In genomic region chr1:67431869-67432578, GRCh38 we compare ENCODE assay signal across 8 cellular contexts. TPM values are rescaled to one million over a fixed set of nuclear protein-coding genes. Genes with fewer than 3 reads are reported as not detected.
DNase-seq lines count a peak whose midpoint lies in the region; ATAC-seq and TF ChIP-seq lines count a peak whose summit lies in the region.

No MANE protein-coding gene starts in this region.

- H3K4me3 ChIP-seq in HUES48 (ENCODE audit: low read depth, low read length) (peak overlapping the region; percentile 90), muscle layer of duodenum (ENCODE audit: low read depth in 1 of 2, low read length in 2 of 2) (peak overlapping the region; percentile 84 to 90), dorsolateral prefrontal cortex (peak overlapping the region in 5 of 59 donors; percentile 68 to 96 (median 91)), BE2C (ENCODE audit: low read depth, low read length) (no peak overlapping the region)

- H3K36me3 ChIP-seq in HUES48 (ENCODE audit: control insufficient read depth, insufficient read depth, low read length) = peaks cover 25% of the 10 kb centered on the region
- no peaks in the 10 kb centered on the region for H3K36me3 ChIP-seq in muscle layer of duodenum (ENCODE audit: control insufficient read depth in 1 of 2, insufficient read depth in 2 of 2, low read length in 2 of 2)
- H3K36me3 ChIP-seq in BE2C = peaks cover 17% of the 10 kb centered on the region

- POLR2A ChIA-PET in CD4-positive, alpha-beta T cell (lab: Charles Lee) = interaction anchor here (0.6 to 3.7 kb wide), 5 partner anchors 252 to 507 kb away, joined by 3 to 26 read pairs (median 4); partner anchors contain the start of genes GADD45A and SLC35D1

- H3K4me1 ChIP-seq in HUES48 (ENCODE audit: control insufficient read depth, insufficient read depth, low read length) = peaks cover 19% of the 10 kb centered on the region
- H3K4me1 ChIP-seq in muscle layer of duodenum (ENCODE audit: control insufficient read depth in 1 of 2, insufficient read depth in 2 of 2, low read length in 2 of 2) = peaks cover 0 to 27% of the 10 kb centered on the region in 2 donors
- no peaks in the 10 kb centered on the region for H3K4me1 ChIP-seq in BE2C

- CTCF ChIA-PET in CD4-positive, alpha-beta T cell (lab: Charles Lee) = interaction anchor here (0.5 kb wide), 1 partner anchor 221 kb away, joined by 3 read pairs; no protein-coding TSS in a partner anchor

- peaks cover 47% of the 10 kb centered on the region for H3K4me1 Mint-ChIP-seq in CD4-positive, alpha-beta T cell (ENCODE audit: low read depth)
- H3K4me1 Mint-ChIP-seq in activated naive CD8-positive, alpha-beta T cell (ENCODE audit: low read depth) = peaks cover 34% of the 10 kb centered on the region

- no peak for DNase-seq in CD4-positive, alpha-beta T cell
- DNase-seq in NCI-H187 (lab: John Stamatoyannopoulos, UW) (no peak), dorsolateral prefrontal cortex (no peak), inferior parietal cortex (ENCODE audit: extremely low spot score) (no peak), BE2C (no peak)

- H3K9me3 Mint-ChIP-seq in CD4-positive, alpha-beta T cell = no peaks in the 10 kb centered on the region
- no peaks in the 10 kb centered on the region for H3K9me3 Mint-ChIP-seq in activated naive CD8-positive, alpha-beta T cell (ENCODE audit: low read depth)

- H3K27ac Mint-ChIP-seq in CD4-positive, alpha-beta T cell = peak overlapping the region; percentile 94
- peak overlapping the region; percentile 100 for H3K27ac Mint-ChIP-seq in activated naive CD8-positive, alpha-beta T cell

- H3K27me3 ChIP-seq in CD4-positive, alpha-beta T cell (ENCODE audit: control insufficient read depth, insufficient read depth, low read length) = no peaks in the 10 kb centered on the region
- H3K27me3 ChIP-seq in HUES48 (ENCODE audit: control insufficient read depth, insufficient read depth, low read length) (no peaks in the 10 kb centered on the region), muscle layer of duodenum (ENCODE audit: low read depth, low read length) (no peaks in the 10 kb centered on the region), dorsolateral prefrontal cortex (no peaks in the 10 kb centered on the region), BE2C (no peaks in the 10 kb centered on the region)

- peaks cover 40% of the 10 kb centered on the region for H3K36me3 Mint-ChIP-seq in CD4-positive, alpha-beta T cell (ENCODE audit: low read depth)
- peaks cover 21% of the 10 kb centered on the region for H3K36me3 Mint-ChIP-seq in activated naive CD8-positive, alpha-beta T cell

- peak overlapping the region; percentile 84 for H3K4me3 Mint-ChIP-seq in CD4-positive, alpha-beta T cell
- H3K4me3 Mint-ChIP-seq in activated naive CD8-positive, alpha-beta T cell = peak overlapping the region; percentile 95

- H3K27ac ChIP-seq in CD4-positive, alpha-beta T cell (ENCODE audit: low read depth, low read length) = peak overlapping the region; percentile 97
- peak overlapping the region; percentile 56 for H3K27ac ChIP-seq in HUES48 (ENCODE audit: low read depth, low read length)
- H3K27ac ChIP-seq in muscle layer of duodenum (ENCODE audit: low read length) = peak overlapping the region; percentile 92
- no peak overlapping the region for H3K27ac ChIP-seq in dorsolateral prefrontal cortex

- H3K9me3 ChIP-seq in CD4-positive, alpha-beta T cell (ENCODE audit: control insufficient read depth, low read length) = no peaks in the 10 kb centered on the region
- H3K9me3 ChIP-seq in HUES48 (ENCODE audit: control insufficient read depth, insufficient read depth, low read length) (no peaks in the 10 kb centered on the region), muscle layer of duodenum (ENCODE audit: control insufficient read depth in 1 of 2, low read length in 2 of 2) (no peaks in the 10 kb centered on the region), BE2C (no peaks in the 10 kb centered on the region)

- TF ChIP-seq CTCF in CD4-positive, alpha-beta T cell (IDR thresholded peaks at IDR 0.05) = no peak
- TF ChIP-seq CTCF in dorsolateral prefrontal cortex (IDR thresholded peaks at IDR 0.05 in 54 of 56, conservative IDR thresholded peaks at IDR 0.05 in 2 of 56; ENCODE audit: low read depth in 1 of 56, partially characterized antibody in 56 of 56) = no peak
- TF ChIP-seq CTCF in BE2C (IDR thresholded peaks at IDR 0.05; ENCODE audit: low read depth, low read length) = no peak

- no peaks in the 10 kb centered on the region for H3K27me3 Mint-ChIP-seq in CD4-positive, alpha-beta T cell
- no peaks in the 10 kb centered on the region for H3K27me3 Mint-ChIP-seq in activated naive CD8-positive, alpha-beta T cell

- ATAC-seq in CD4-positive, alpha-beta T cell (ENCODE audit: poor library complexity) = no peak

- intact Hi-C loops in CD4-positive, alpha-beta T cell (cut with DNase I, micrococcal nuclease) = loop anchor here (2.0 to 10.0 kb wide), 6 partner anchors 253 to 505 kb away; partner anchors contain the start of gene GADD45A (in 2 of the 2)
- intact Hi-C loops in dorsolateral prefrontal cortex (cut with DNase I) = loop anchor here in 1 of 2 donors (10.0 kb wide), 1 partner anchor 253 kb away; the partner anchor contains the start of gene GADD45A

- H3K9ac ChIP-seq in HUES48 (ENCODE audit: low read depth, low read length) = 0 out of 2 replicates have a peak overlapping the region, but pooled peaks have one; percentile 31

RNA-seq across cellular contexts. Expression of gene SERBP1, which starts 1.8 kb away (rescaled TPM):
- 100 to 1,000 TPM; 128 to 135 TPM for total RNA-seq in CD4-positive, alpha-beta T cell
- 100 to 1,000 TPM in 8 of 120 experiments, 10 to 100 TPM in 112; 69.2 to 109 (median 88.4) TPM for total RNA-seq in dorsolateral prefrontal cortex
- polyA plus RNA-seq in BE2C (2012; ENCODE audit: insufficient read depth, insufficient read length, low read depth) = 156 TPM

Comparison
In these comparisons a context has a peak if more than half of its experiments do, and no peak if none do; other contexts are left out.
1. H3K27ac ChIP-seq: peak in CD4-positive, alpha-beta T cell (single experiment), HUES48 (single experiment) and muscle layer of duodenum (single experiment); none in dorsolateral prefrontal cortex (0 of 59).